Comparison of ENCODE assay signal across 22 cellular contexts in the genomic region with DNA sequence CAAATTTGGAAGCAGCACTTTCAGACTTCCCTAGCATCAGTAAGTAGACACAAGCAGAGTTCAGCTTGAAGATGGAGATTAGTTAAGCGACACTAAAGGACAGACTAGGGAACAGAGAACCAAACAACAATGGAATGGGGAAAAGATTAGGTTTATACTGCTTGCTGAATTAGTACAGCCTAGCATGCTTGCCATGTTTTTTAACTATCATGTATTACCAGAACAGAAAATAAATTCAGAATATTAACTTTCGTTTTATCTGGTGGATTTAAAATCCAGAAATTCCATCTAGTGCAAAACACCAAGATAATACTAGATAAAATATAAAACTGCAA.
"Had no signal": no experiment of that assay in that cellular context is flagged by ENCODE, and none has a peak within 500 bp of the region (broad histone marks: within the 10 kb centered on the region; RNA-seq: fewer than 3 reads in every experiment).

No MANE protein-coding gene starts in this region.

- H3K27ac ChIP-seq: esophagus squamous epithelium, gastrocnemius medialis, sigmoid colon, stomach, suprapubic skin, tibial nerve, uterus, VCaP had no signal

- H3K4me3 ChIP-seq: esophagus squamous epithelium, gastrocnemius medialis, sigmoid colon, smooth muscle cell, stomach, suprapubic skin, tibial nerve, uterus had no signal

- ATAC-seq: activated CD4-positive, CD25-positive, alpha-beta regulatory T cell treated with anti-CD3 and anti-CD28 coated beads, Interleukin-2, amount 50 U/mL, for 24 hours; gastrocnemius medialis; stimulated activated memory B cell treated with anti-CD40 and anti-IgM and Interleukin-4, amounts not matched to agents 10 μg/mL and 1 μg/mL and 100 μg/mL, for 72 hours had no signal

- H3K9me3 ChIP-seq: esophagus squamous epithelium, gastrocnemius medialis, sigmoid colon, stomach, suprapubic skin, tibial nerve, uterus had no signal

- H3K4me1 ChIP-seq: esophagus squamous epithelium, gastrocnemius medialis, sigmoid colon, stomach, suprapubic skin, tibial nerve, uterus had no signal

- H3K4me2 ChIP-seq: smooth muscle cell had no signal

- H3K36me3 ChIP-seq: esophagus squamous epithelium, gastrocnemius medialis, sigmoid colon, stomach, suprapubic skin, tibial nerve, uterus had no signal

- H3K27me3 ChIP-seq: esophagus squamous epithelium, gastrocnemius medialis, sigmoid colon, stomach, suprapubic skin, tibial nerve, uterus had no signal

- DNase-seq: activated CD4-positive, alpha-beta memory T cell treated with anti-CD3 and anti-CD28 coated beads, Interleukin-2, amount 10 ng/mL, durations not matched to agents 7 days and 5 days; activated CD4-positive, alpha-beta T cell treated with anti-CD3 and anti-CD28 coated beads, Interleukin-2, amount 10 ng/mL, durations not matched to agents 24 days and 14 days; activated effector memory CD4-positive, alpha-beta T cell treated with anti-CD3 and anti-CD28 coated beads, Interleukin-2, amount 50 U/mL, for 16 hours; activated naive CD4-positive, alpha-beta T cell treated with anti-CD3 and anti-CD28 coated beads, Interleukin-2, amount 10 ng/mL, durations not matched to agents 7 days and 5 days; amygdala; cerebellar nuclear complex; cortex of kidney; endodermal cell; esophagus squamous epithelium; gastrocnemius medialis; hypothalamus; nucleus accumbens; sigmoid colon; stimulated activated CD4-positive, alpha-beta T cell treated with anti-CD3 and anti-CD28 coated beads, Interleukin-15, amount 100 ng/mL, for 24 hours; stomach; uterus had no signal
